In the genomic region with DNA sequence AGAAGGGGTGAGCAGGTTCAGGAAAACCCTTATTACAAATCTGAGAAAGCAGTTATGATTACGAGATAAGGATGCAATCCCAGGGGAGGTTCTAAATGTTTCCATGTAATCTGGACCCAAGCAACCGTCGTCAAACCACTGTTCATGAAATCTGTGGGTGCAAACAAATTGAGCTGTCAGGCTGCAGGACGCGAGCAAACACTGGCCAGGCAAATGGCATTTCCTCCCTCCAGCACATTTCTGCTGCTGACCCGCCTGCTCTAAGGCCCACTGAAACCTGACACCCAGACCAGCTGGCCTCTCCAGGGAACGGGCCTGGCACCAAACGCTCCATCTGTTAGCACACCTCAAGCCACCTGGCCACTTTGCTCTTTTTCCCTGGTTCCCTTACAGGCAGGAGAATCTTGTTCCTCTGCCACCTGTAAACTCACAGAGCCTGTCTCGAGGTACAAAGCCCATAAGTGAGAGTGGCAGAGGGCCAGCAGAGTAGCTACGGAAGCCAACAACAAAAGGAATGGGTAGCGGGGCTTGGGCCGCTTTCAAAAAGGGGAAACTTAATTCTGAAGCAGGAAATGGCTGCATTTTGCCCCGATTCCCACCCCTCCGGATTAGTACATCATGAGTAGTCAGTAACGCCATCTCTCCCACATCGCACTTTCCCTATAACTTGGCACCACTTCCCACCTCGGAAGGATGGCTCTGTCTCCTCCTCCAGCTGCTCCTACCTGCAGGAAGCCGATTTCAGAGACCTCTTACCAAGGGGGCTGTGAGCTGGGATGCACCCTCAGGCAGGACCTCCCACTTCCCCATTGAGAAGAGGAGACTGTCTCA, we compare ENCODE assay signal across 8 cellular contexts. TPM values are rescaled to one million over a fixed set of nuclear protein-coding genes. Genes with fewer than 3 reads are reported as not detected.
A peak's percentile ranks its signal among the peaks of the same experiment; 100 is the strongest.
DNase-seq lines count a peak whose midpoint lies in the region; ATAC-seq, FAIRE-seq and TF ChIP-seq lines count a peak whose summit lies in the region.

No MANE protein-coding gene starts in this region.

- DNase-seq in GM03348 (ENCODE audit: low spot score) (peak; percentile 73), NCI-H2081 (lab: John Stamatoyannopoulos, UW) (peak; percentile 91 to 97), GM12878 (ENCODE audit: low read depth, low spot score) (no peak), kidney (peak; percentile 84), type B pancreatic cell (ENCODE audit: extremely low spot score, unreplicated experiment) (no peak)
- DNase-seq in activated effector memory CD4-positive, alpha-beta T cell treated with anti-CD3 and anti-CD28 coated beads, Interleukin-2, amount 50 U/mL, for 16 hours: no peak

- POLR2A ChIA-PET in GM12878 (lab: Charles Lee): no interaction called here

- H3K4me1 ChIP-seq in GM12878 (ENCODE audit: control insufficient read depth, insufficient read depth, low read length): no peaks in the 10 kb centered on the region; the same call in 1 of the 2 replicates
- peaks cover 5 to 10% of the 10 kb centered on the region in 2 donors for H3K4me1 ChIP-seq in kidney (ENCODE audit: control insufficient read depth in 1 of 2, insufficient read depth in 1 of 2, low read depth in 1 of 2, low read length in 2 of 2)

- no TSS peak for BruUV-seq in GM12878 (replicated peaks; lab: Mats Ljungman, UMichigan)

- H3K36me3 Mint-ChIP-seq in type B pancreatic cell: no peaks in the 10 kb centered on the region

- no peak overlapping the region for H3K9ac ChIP-seq in GM12878 (ENCODE audit: control insufficient read depth, insufficient read depth, low read length)
- no peak overlapping the region for H3K9ac ChIP-seq in kidney (ENCODE audit: low read length in 2 of 2)

- no peaks in the 10 kb centered on the region for H4K20me1 ChIP-seq in GM12878 (ENCODE audit: control insufficient read depth, insufficient read depth)

- intact Hi-C loops in GM12878 (cut with micrococcal nuclease; ENCODE audit: unreplicated experiment) (no loop called here), kidney (cut with DNase I) (no loop called here)

- no peak for TF ChIP-seq RAD21 in GM12878 (IDR thresholded peaks at IDR 0.05; ENCODE audit: insufficient read depth, low read depth, low read length)

- peak overlapping the region; percentile 82 for H3K27ac Mint-ChIP-seq in type B pancreatic cell

- RAD21 ChIA-PET in GM12878 (lab: Charles Lee; ENCODE audit: unreplicated experiment): no interaction called here

- in situ Hi-C loops in GM12878 (cut with MboI): no loop called here

- no peak overlapping the region for H3K4me3 ChIP-seq in GM12878
- no peak overlapping the region for H3K4me3 ChIP-seq in kidney (ENCODE audit: low read length in 2 of 2)

- FAIRE-seq in GM12878 (lab: Jason Lieb, UNC) (no peak), kidney (lab: Jason Lieb, UNC) (no peak)

- no peaks in the 10 kb centered on the region for H3K27me3 Mint-ChIP-seq in type B pancreatic cell

- H3K4me3 Mint-ChIP-seq in type B pancreatic cell: peak overlapping the region; percentile 42

- peaks cover 26% of the 10 kb centered on the region for H3K4me1 Mint-ChIP-seq in type B pancreatic cell (ENCODE audit: unreplicated experiment)

- H2AFZ ChIP-seq in GM12878 (ENCODE audit: control insufficient read depth, low read depth, low read length): no peak overlapping the region

- SMC1A ChIA-PET in GM12878 (lab: Charles Lee; ENCODE audit: uncharacterized antibody, unreplicated experiment): interaction anchor here (0.6 to 1.7 kb wide), 2 partner anchors 39 to 52 kb away, joined by 3 to 4 read pairs; no protein-coding TSS in a partner anchor

- H3K4me2 ChIP-seq in GM12878 (ENCODE audit: control insufficient read depth, insufficient read depth): no peak overlapping the region

- TF ChIP-seq POLR2A in GM12878 (IDR thresholded peaks at IDR 0.05; ENCODE audit: low read depth, low read length): no peak

- H3K27me3 ChIP-seq in GM12878 (replicated peaks in 1 of 2; ENCODE audit: control insufficient read depth in 2 of 2, insufficient read depth in 2 of 2, low read length in 1 of 2): peaks cover 1 to 7% of the 10 kb centered on the region in 2 experiments; a peak in 3 of 4 replicates

- no peak for TF ChIP-seq EP300 in GM12878 (IDR thresholded peaks at IDR 0.05; ENCODE audit: borderline replicate concordance in 1 of 2, control insufficient read depth in 1 of 2, low read depth in 2 of 2, low read length in 2 of 2)

- CTCF ChIA-PET in GM12878 (lab: Yijun Ruan, JAX): interaction anchor here (1.7 kb wide), 1 partner anchor 15 kb away, joined by 3 read pairs; no protein-coding TSS in a partner anchor

- no peaks in the 10 kb centered on the region for H3K79me2 ChIP-seq in GM12878 (ENCODE audit: control insufficient read depth, insufficient read depth, low read length)

- WGBS in GM12878 (ENCODE audit: insufficient coverage, insufficient replicate concordance, low lambda C conversion rate, missing lambda C conversion rate): 12% methylated on average over 18 of the region's 18 CpGs

- no peaks in the 10 kb centered on the region for H3K9me3 Mint-ChIP-seq in type B pancreatic cell

- ATAC-seq in GM12878 (peak; percentile 64), HG03354 (IDR thresholded peaks at IDR 0.05; ENCODE audit: poor library complexity, severe bottlenecking, unreplicated experiment) (no peak), GM21367 (IDR thresholded peaks at IDR 0.05; ENCODE audit: unreplicated experiment) (no peak)

- TF ChIP-seq CTCF in GM12878 (IDR thresholded peaks at IDR 0.05 in 2 of 3, conservative IDR thresholded peaks at IDR 0.05 in 1 of 3; ENCODE audit: control insufficient read depth in 2 of 3, extremely low read depth in 1 of 3, insufficient read depth in 1 of 3, low read depth in 3 of 3, low read length in 3 of 3) (no peak), kidney (IDR thresholded peaks at IDR 0.05; ENCODE audit: borderline replicate concordance, extremely low read depth, insufficient read depth) (no peak), type B pancreatic cell (conservative IDR thresholded peaks at IDR 0.05) (no peak)

- H3K36me3 ChIP-seq in GM12878 (ENCODE audit: control insufficient read depth in 2 of 2, insufficient read depth in 2 of 2, low read length in 1 of 2) (no peaks in the 10 kb centered on the region), kidney (ENCODE audit: control insufficient read depth in 1 of 2, insufficient read depth in 2 of 2, low read length in 2 of 2) (no peaks in the 10 kb centered on the region)

- H3K27ac ChIP-seq in GM12878 (ENCODE audit: control insufficient read depth, insufficient read depth): no peak overlapping the region
- no peak overlapping the region for H3K27ac ChIP-seq in kidney (ENCODE audit: low read depth in 2 of 2, low read length in 2 of 2)

- H3K9me3 ChIP-seq in GM12878 (replicated peaks; ENCODE audit: control insufficient read depth, insufficient read depth, low read length): no peaks in the 10 kb centered on the region
- H3K9me3 ChIP-seq in kidney (ENCODE audit: control insufficient read depth in 1 of 2, low read length in 2 of 2): no peaks in the 10 kb centered on the region

TF ChIP-seq in GM12878, 131 proteins besides CTCF, POLR2A, EP300 and RAD21:
- TF ChIP-seq IKZF1 (conservative IDR thresholded peaks at IDR 0.05) (0 out of 2 replicates have a peak, but pooled peaks have one; percentile 21), ZBED1 (IDR thresholded peaks at IDR 0.05; ENCODE audit: borderline replicate concordance) (no peak)

RNA-seq across cellular contexts. Expression of a gene that starts 26.4 kb away (rescaled TPM):
- not detected in 2 replicates for total RNA-seq in GM12878 (2013; cell fraction: nucleolus; rRNA removed)
- total RNA-seq in GM12878 (2014; rRNA removed) (0.33 and 0.34 TPM in 2 replicates), GM12878 (2014; rRNA removed; fragmentation: Illumina TruSeq; extraction: Trizol) (0.13 and 0.41 TPM in 2 replicates), GM12878 (2021) (0.48 and 0.72 TPM in 2 replicates), kidney (14.8 TPM), type B pancreatic cell (ENCODE audit: low replicate concordance) (6.2 and 9.6 TPM in 2 replicates)
- not detected for polyA plus RNA-seq in GM12878 (2011; ENCODE audit: low read depth)
- polyA plus RNA-seq in GM12878 (2011; rRNA removed) (0.03 and 0.13 TPM in 2 replicates), GM12878 (2014; fragmentation: Illumina TruSeq; extraction: Trizol) (0.21 and 0.22 TPM in 2 replicates), GM12878 (2014; fragmentation: Nextera tagmentation; extraction: Ambion mirVana) (under 1 TPM; 0.04 to 0.08 TPM), GM12878 (2014; rRNA removed) (0.49 and 0.55 TPM in 2 replicates), GM12878 (2016; fragmentation: Nextera tagmentation; extraction: Ambion mirVana) (under 1 TPM; 0.12 to 0.14 TPM), kidney (ENCODE audit: insufficient read depth, low read depth, low replicate concordance) (4.3 TPM)
- polyA plus RNA-seq in GM12878 (2011; cell fraction: cytosol; rRNA removed): 0.05 and 0.09 TPM in 2 replicates
- 0.12 and 0.16 TPM in 2 replicates for polyA plus RNA-seq in GM12878 (2011; cell fraction: nucleus; rRNA removed)
- polyA plus RNA-seq in GM12878 (2012): not detected in 2 replicates
- polyA minus RNA-seq in GM12878 (2011; rRNA and poly(A)+ RNA removed): 0.05 TPM in 1 of 2 replicates, not detected in the other
- not detected in 2 replicates for polyA minus RNA-seq in GM12878 (2011; cell fraction: cytosol; rRNA and poly(A)+ RNA removed)
- 0.36 TPM in 1 of 2 replicates, not detected in the other for polyA minus RNA-seq in GM12878 (2011; cell fraction: nucleus; rRNA and poly(A)+ RNA removed)

Comparison
In these comparisons a context has a peak if more than half of its experiments do, and no peak if none do; other contexts are left out.
1. DNase-seq: peak in GM03348 (single experiment), NCI-H2081 (2 of 2) and kidney (single experiment); none in GM12878 (single experiment), type B pancreatic cell (single experiment) and activated effector memory CD4-positive, alpha-beta T cell treated with anti-CD3 and anti-CD28 coated beads, Interleukin-2, amount 50 U/mL, for 16 hours (single experiment).